In genomic region chrX:100593142-100593541, GRCh38 we compare ENCODE assay signal across 24 cellular contexts. TPM values are rescaled to one million over a fixed set of nuclear protein-coding genes. Genes with fewer than 3 reads are reported as not detected.
"Had no signal": no experiment of that assay in that cellular context is flagged by ENCODE, and none has a peak within 500 bp of the region (broad histone marks: within the 10 kb centered on the region; RNA-seq: fewer than 3 reads in every experiment).

No MANE protein-coding gene starts in this region.

- H3K36me3 Mint-ChIP-seq: immature natural killer cell, natural killer cell had no signal

- H3K9me3 Mint-ChIP-seq: immature natural killer cell, natural killer cell had no signal

- H3K9me3 ChIP-seq: gastrocnemius medialis, heart right ventricle, pancreas, suprapubic skin, thyroid gland had no signal

- H3K4me3 ChIP-seq: gastrocnemius medialis, heart right ventricle, lung, pancreas, smooth muscle cell, suprapubic skin, thyroid gland had no signal

- H3K36me3 ChIP-seq: gastrocnemius medialis, heart right ventricle, pancreas, suprapubic skin, thyroid gland had no signal

- DNase-seq: effector memory CD4-positive, alpha-beta T cell; gastrocnemius medialis; heart right ventricle; hypothalamus; immature natural killer cell; left cardiac atrium; left ventricle myocardium superior; mesenchymal stem cell; natural killer cell; occipital lobe; pancreas; right cardiac atrium; stimulated activated CD4-positive, alpha-beta T cell treated with anti-CD3 and anti-CD28 coated beads, Interleukin-2, amount 100 ng/mL, for 48 hours; stimulated activated naive CD4-positive, alpha-beta T cell treated with Interleukin-2 at 50 U/mL for 16 hours; thyroid gland had no signal

- H3K27ac Mint-ChIP-seq: immature natural killer cell, natural killer cell, progenitor cell of endocrine pancreas had no signal

- H3K27me3 ChIP-seq: suprapubic skin, thyroid gland had no signal

- H3K4me2 ChIP-seq: smooth muscle cell had no signal

- H3K4me1 Mint-ChIP-seq: immature natural killer cell, natural killer cell had no signal

- H3K4me1 ChIP-seq: gastrocnemius medialis, heart right ventricle, pancreas, suprapubic skin, thyroid gland had no signal

- ATAC-seq: esophagus mucosa, gastrocnemius medialis, heart right ventricle, left cardiac atrium, left ventricle myocardium superior, natural killer cell, pancreas, right cardiac atrium had no signal

- H3K27ac ChIP-seq: gastrocnemius medialis, heart right ventricle, pancreas, suprapubic skin, thyroid gland had no signal

- H3K27me3 Mint-ChIP-seq: progenitor cell of endocrine pancreas had no signal

- FAIRE-seq: endometrium, keratinocyte had no signal

- H3K4me3 Mint-ChIP-seq: immature natural killer cell, natural killer cell had no signal

RNA-seq across cellular contexts. Expression of gene TNMD, which starts 8.4 kb away (rescaled TPM):
- total RNA-seq: esophagus mucosa, fibroblast of villous mesenchyme, left ventricle myocardium superior, lung, natural killer cell, occipital lobe, progenitor cell of endocrine pancreas, right cardiac atrium, smooth muscle cell, ureter had no signal
- polyA plus RNA-seq: immature natural killer cell, keratinocyte, lung, smooth muscle cell had no signal

RNA-seq across cellular contexts. Expression of gene TSPAN6, which starts 43.5 kb away (rescaled TPM):
- total RNA-seq: natural killer cell had no signal

RNA-seq across cellular contexts. Expression of gene SRPX2, which starts 50.9 kb away (rescaled TPM):
- total RNA-seq: natural killer cell had no signal
- polyA plus RNA-seq: immature natural killer cell had no signal
